In genomic region chr1:18190598-18190997, GRCh38 we compare ENCODE assay signal across 19 cellular contexts.
"Had no signal": no experiment of that assay in that cellular context is flagged by ENCODE, and none has a peak within 500 bp of the region (broad histone marks: within the 10 kb centered on the region; RNA-seq: fewer than 3 reads in every experiment).

No MANE protein-coding gene starts in this region.

- H3K27me3 ChIP-seq: brain microvascular endothelial cell had no signal

- DNase-seq: activated CD4-positive, alpha-beta T cell treated with anti-CD3 and anti-CD28 coated beads for 48 hours; activated CD4-positive, CD25-positive, alpha-beta regulatory T cell; activated CD8-positive, alpha-beta T cell treated with anti-CD3 and anti-CD28 coated beads for 36 hours; activated naive CD4-positive, alpha-beta T cell treated with anti-CD3 and anti-CD28 coated beads for 36 hours; activated T-cell treated with anti-CD3 and anti-CD28 coated beads, Interleukin-2, amount 50 U/mL, for 1 hour; brain microvascular endothelial cell; central memory CD4-positive, alpha-beta T cell; endodermal cell; foreskin fibroblast; glutamatergic neuron; hippocampal formation; islet precursor cell; lower lobe of right lung; nucleus accumbens; posterior cingulate gyrus; stimulated activated naive B cell treated with anti-CD40 and anti-IgM and Interleukin-4, amounts not matched to agents 10 μg/mL and 1 μg/mL and 100 μg/mL, for 72 hours; upper lobe of right lung had no signal

- H3K4me1 ChIP-seq: lower lobe of right lung, upper lobe of right lung had no signal

- H3K9me3 ChIP-seq: lower lobe of right lung, thoracic aorta, upper lobe of right lung had no signal

- H3K27ac ChIP-seq: brain microvascular endothelial cell, epithelial cell of prostate, lower lobe of right lung, thoracic aorta, upper lobe of right lung had no signal

- H3K36me3 ChIP-seq: brain microvascular endothelial cell, lower lobe of right lung, thoracic aorta, upper lobe of right lung had no signal

- H3K4me3 ChIP-seq: lower lobe of right lung, thoracic aorta, upper lobe of right lung had no signal
